10 cellular contexts compared by ENCODE assay signal in genomic region chr2:240134956-240135520, GRCh38. TPM values are rescaled to one million over a fixed set of nuclear protein-coding genes. Genes with fewer than 3 reads are reported as not detected.
DNase-seq lines count a peak whose midpoint lies in the region; ATAC-seq, FAIRE-seq and TF ChIP-seq lines count a peak whose summit lies in the region.
"Had no signal": no experiment of that assay in that cellular context is flagged by ENCODE, and none has a peak within 500 bp of the region (broad histone marks: within the 10 kb centered on the region; RNA-seq: fewer than 3 reads in every experiment).

No MANE protein-coding gene starts in this region.

- H3K4me3 ChIP-seq in heart right ventricle (peak overlapping the region; percentile 82 to 100 (median 96)), gastrocnemius medialis (peak overlapping the region; percentile 75 to 97 (median 90))

- peaks cover 0 to 41% (median 34%) of the 10 kb centered on the region in 9 donors for H3K36me3 ChIP-seq in heart right ventricle
- H3K36me3 ChIP-seq in gastrocnemius medialis = peaks cover 0 to 28% of the 10 kb centered on the region in 2 donors

- peaks cover 32% of the 10 kb centered on the region for H3K36me3 Mint-ChIP-seq in activated CD4-positive, alpha-beta memory T cell treated with anti-CD3 and anti-CD28 coated beads for 36 hours

- CTCF ChIA-PET in activated CD4-positive, alpha-beta memory T cell treated with anti-CD3 and anti-CD28 coated beads for 36 hours (lab: Charles Lee) = interaction anchor here (2.9 kb wide), 1 partner anchor 74 kb away, joined by 14 read pairs; no protein-coding TSS in a partner anchor

- no peaks in the 10 kb centered on the region for H3K27me3 Mint-ChIP-seq in activated CD4-positive, alpha-beta memory T cell treated with anti-CD3 and anti-CD28 coated beads for 36 hours

- FAIRE-seq in GM12892 (lab: Jason Lieb, UNC) = no peak

- no peak for TF ChIP-seq CTCF in heart right ventricle (IDR thresholded peaks at IDR 0.05)
- no peak for TF ChIP-seq CTCF in gastrocnemius medialis (IDR thresholded peaks at IDR 0.05 in 4 of 5, conservative IDR thresholded peaks at IDR 0.05 in 1 of 5)
- TF ChIP-seq CTCF in GM13976 (IDR thresholded peaks at IDR 0.05; ENCODE audit: borderline replicate concordance, control extremely low read depth, extremely low read depth, insufficient read depth, missing control alignments) = no peak

- H3K27me3 ChIP-seq in heart right ventricle = peaks cover 0 to 4% (median 0%) of the 10 kb centered on the region in 7 donors
- no peaks in the 10 kb centered on the region for H3K27me3 ChIP-seq in gastrocnemius medialis

- peak overlapping the region; percentile 69 for H3K27ac Mint-ChIP-seq in activated CD4-positive, alpha-beta memory T cell treated with anti-CD3 and anti-CD28 coated beads for 36 hours

- H3K4me1 Mint-ChIP-seq in activated CD4-positive, alpha-beta memory T cell treated with anti-CD3 and anti-CD28 coated beads for 36 hours (ENCODE audit: low read depth) = peaks cover 25% of the 10 kb centered on the region

- intact Hi-C loops in activated CD4-positive, alpha-beta memory T cell treated with anti-CD3 and anti-CD28 coated beads for 36 hours (cut with micrococcal nuclease) = loop anchor here (10.0 kb wide), 1 partner anchor 430 kb away; the partner anchor contains the start of genes DUSP28 and RNPEPL1
- intact Hi-C loops in heart right ventricle (cut with DNase I) (no loop called here), gastrocnemius medialis (cut with DNase I; ENCODE audit: low total_unique reads) (loop anchor here (10.0 kb wide), 1 partner anchor 300 kb away; the partner anchor contains the start of gene GPC1)

- no peaks in the 10 kb centered on the region for H3K9me3 ChIP-seq in heart right ventricle
- H3K9me3 ChIP-seq in gastrocnemius medialis = no peaks in the 10 kb centered on the region

- in situ Hi-C loops in gastrocnemius medialis (cut with MboI; ENCODE audit: low sequenced_read_pairs in 4 of 4) = loop anchor here in 1 of 4 donors (25.0 kb wide), 1 partner anchor 1098 kb away; no protein-coding TSS in a partner anchor
- in situ Hi-C loops in GM13976 (cut with MboI; ENCODE audit: low sequenced_read_pairs, unreplicated experiment) = loop anchor here (5.0 kb wide), 1 partner anchor 78 kb away; no protein-coding TSS in a partner anchor

- 82 to 84% methylated on average over 15 of the region's 15 CpGs for WGBS in heart right ventricle, 2 donors

- POLR2A ChIA-PET in activated CD4-positive, alpha-beta memory T cell treated with anti-CD3 and anti-CD28 coated beads for 36 hours (lab: Charles Lee) = no interaction called here

- H3K9me3 Mint-ChIP-seq in activated CD4-positive, alpha-beta memory T cell treated with anti-CD3 and anti-CD28 coated beads for 36 hours = no peaks in the 10 kb centered on the region

- TF ChIP-seq POLR2A in GM12892 (IDR thresholded peaks at IDR 0.05; ENCODE audit: low read depth, low read length) = no peak
- TF ChIP-seq POLR2A in gastrocnemius medialis (IDR thresholded peaks at IDR 0.05) = no peak

- peak; percentile 9 for DNase-seq in GM12892 (ENCODE audit: insufficient read length)
- DNase-seq in activated CD4-positive, alpha-beta memory T cell treated with anti-CD3 and anti-CD28 coated beads for 36 hours = no peak
- DNase-seq in heart right ventricle = no peak
- no peak for DNase-seq in gastrocnemius medialis
- no peak for DNase-seq in GM13976 (ENCODE audit: low spot score)
- DNase-seq in medulla oblongata (ENCODE audit: extremely low spot score) = no peak
- DNase-seq in NAMALWA (ENCODE audit: low spot score) = no peak
- DNase-seq: activated CD4-positive, alpha-beta T cell treated with anti-CD3 and anti-CD28 coated beads, Interleukin-2, amount 50 U/mL, for 48 hours; retina had no signal

- ATAC-seq in heart right ventricle = no peak
- no peak for ATAC-seq in gastrocnemius medialis
- ATAC-seq in HG03025 (IDR thresholded peaks at IDR 0.05; ENCODE audit: low FRiP score, unreplicated experiment) = no peak

- peak overlapping the region; percentile 92 for H3K4me3 Mint-ChIP-seq in activated CD4-positive, alpha-beta memory T cell treated with anti-CD3 and anti-CD28 coated beads for 36 hours

- H3K27ac ChIP-seq in heart right ventricle (peak overlapping the region in 2 of 10 donors; percentile 79 to 88), gastrocnemius medialis (peak overlapping the region; percentile 71 to 89 (median 82))

- H3K4me1 ChIP-seq in heart right ventricle (peaks cover 8 to 22% (median 19%) of the 10 kb centered on the region in 9 donors), gastrocnemius medialis (peaks cover 23 to 26% of the 10 kb centered on the region in 2 donors)

RNA-seq across cellular contexts. Expression of gene COPS9, which starts 1.1 kb away (rescaled TPM):
- polyA plus RNA-seq in GM12892 (2012; ENCODE audit: missing spikeins) = 109 TPM
- 10 to 100 TPM; 85.2 to 99.9 TPM for total RNA-seq in activated CD4-positive, alpha-beta memory T cell treated with anti-CD3 and anti-CD28 coated beads for 36 hours
- total RNA-seq in heart right ventricle (100 to 1,000 TPM; 135 to 229 (median 165) TPM), gastrocnemius medialis (100 to 1,000 TPM; 163 to 219 (median 193) TPM)
- polyA plus RNA-seq in heart right ventricle = 100 to 1,000 TPM; 291 to 495 TPM

RNA-seq across cellular contexts. Expression of gene OTOS, which starts 5.4 kb away (rescaled TPM):
- polyA plus RNA-seq in GM12892 (2012; ENCODE audit: missing spikeins) = not detected
- total RNA-seq in activated CD4-positive, alpha-beta memory T cell treated with anti-CD3 and anti-CD28 coated beads for 36 hours = not detected
- total RNA-seq in heart right ventricle (not detected), gastrocnemius medialis (not detected)
- polyA plus RNA-seq in heart right ventricle = not detected

Comparison
In these comparisons a context has a peak if more than half of its experiments do, and no peak if none do; other contexts are left out.
1. intact Hi-C loops: an anchor here in activated CD4-positive, alpha-beta memory T cell treated with anti-CD3 and anti-CD28 coated beads for 36 hours (10.0 kb wide) and gastrocnemius medialis (10.0 kb wide); none called in heart right ventricle.